Comparison of ENCODE assay signal across 1 cellular context in genomic region chr1:23530750-23531651, GRCh38.
A peak's percentile ranks its signal among the peaks of the same experiment; 100 is the strongest.
TF ChIP-seq lines count a peak whose summit lies in the region.

Gene E2F2 (minus strand): TSS chr1:23531233. CDS start chr1:23530793, 440 bp downstream.

TF ChIP-seq in HEK293, 187 proteins besides CTCF, POLR2A, EP300 and RAD21 (continued from another document and continues in another):
- peak; percentile 85 for TF ChIP-seq ZXDB (tag by site-specific recombination; IDR thresholded peaks at IDR 0.05)
- peak; percentile 98 for TF ChIP-seq ZNF362 (tag by site-specific recombination; IDR thresholded peaks at IDR 0.05)
- peak; percentile 79 for TF ChIP-seq SP7 (tag by site-specific recombination; IDR thresholded peaks at IDR 0.05)
- peak; percentile 12; the same call in 1 of the 2 replicates for TF ChIP-seq ZSCAN30 (tag by site-specific recombination; IDR thresholded peaks at IDR 0.05)
- TF ChIP-seq, protein P1, sequence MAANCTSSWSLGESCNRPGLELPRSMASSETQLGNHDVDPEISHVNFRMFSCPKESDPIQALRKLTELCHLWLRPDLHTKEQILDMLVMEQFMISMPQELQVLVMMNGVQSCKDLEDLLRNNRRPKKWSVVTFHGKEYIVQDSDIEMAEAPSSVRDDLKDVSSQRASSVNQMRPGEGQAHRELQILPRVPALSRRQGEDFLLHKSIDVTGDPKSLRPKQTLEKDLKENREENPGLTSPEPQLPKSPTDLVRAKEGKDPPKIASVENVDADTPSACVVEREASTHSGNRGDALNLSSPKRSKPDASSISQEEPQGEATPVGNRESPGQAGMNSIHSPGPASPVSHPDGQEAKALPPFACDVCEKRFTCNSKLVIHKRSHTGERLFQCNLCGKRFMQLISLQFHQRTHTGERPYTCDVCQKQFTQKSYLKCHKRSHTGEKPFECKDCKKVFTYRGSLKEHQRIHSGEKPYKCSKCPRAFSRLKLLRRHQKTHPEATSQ (tag by site-specific recombination; IDR thresholded peaks at IDR 0.05), result 0 out of 2 replicates have a peak, but pooled peaks have one; percentile 15
- no peak for TF ChIP-seq ZFHX2 (tag by site-specific recombination; conservative IDR thresholded peaks at IDR 0.05)
- TF ChIP-seq ZNF292 (tag by site-specific recombination; IDR thresholded peaks at IDR 0.05; ENCODE audit: borderline replicate concordance, low read depth), result no peak
- TF ChIP-seq ZNF660 (tag by site-specific recombination; IDR thresholded peaks at IDR 0.05), result peak; percentile 27; the same call in 1 of the 2 replicates
- TF ChIP-seq ZBTB21 (tag by site-specific recombination; IDR thresholded peaks at IDR 0.05), result 0 out of 2 replicates have a peak, but pooled peaks have one; percentile 37
- TF ChIP-seq ZNF354C (tag by site-specific recombination; IDR thresholded peaks at IDR 0.05; ENCODE audit: borderline replicate concordance, low read depth), result no peak
- peak; percentile 76 for TF ChIP-seq ZBTB20 (tag by site-specific recombination; IDR thresholded peaks at IDR 0.05)
- TF ChIP-seq HOXA7 (CRISPR knock-in tag; IDR thresholded peaks at IDR 0.05; ENCODE audit: borderline replicate concordance), result no peak
- TF ChIP-seq, protein P2, sequence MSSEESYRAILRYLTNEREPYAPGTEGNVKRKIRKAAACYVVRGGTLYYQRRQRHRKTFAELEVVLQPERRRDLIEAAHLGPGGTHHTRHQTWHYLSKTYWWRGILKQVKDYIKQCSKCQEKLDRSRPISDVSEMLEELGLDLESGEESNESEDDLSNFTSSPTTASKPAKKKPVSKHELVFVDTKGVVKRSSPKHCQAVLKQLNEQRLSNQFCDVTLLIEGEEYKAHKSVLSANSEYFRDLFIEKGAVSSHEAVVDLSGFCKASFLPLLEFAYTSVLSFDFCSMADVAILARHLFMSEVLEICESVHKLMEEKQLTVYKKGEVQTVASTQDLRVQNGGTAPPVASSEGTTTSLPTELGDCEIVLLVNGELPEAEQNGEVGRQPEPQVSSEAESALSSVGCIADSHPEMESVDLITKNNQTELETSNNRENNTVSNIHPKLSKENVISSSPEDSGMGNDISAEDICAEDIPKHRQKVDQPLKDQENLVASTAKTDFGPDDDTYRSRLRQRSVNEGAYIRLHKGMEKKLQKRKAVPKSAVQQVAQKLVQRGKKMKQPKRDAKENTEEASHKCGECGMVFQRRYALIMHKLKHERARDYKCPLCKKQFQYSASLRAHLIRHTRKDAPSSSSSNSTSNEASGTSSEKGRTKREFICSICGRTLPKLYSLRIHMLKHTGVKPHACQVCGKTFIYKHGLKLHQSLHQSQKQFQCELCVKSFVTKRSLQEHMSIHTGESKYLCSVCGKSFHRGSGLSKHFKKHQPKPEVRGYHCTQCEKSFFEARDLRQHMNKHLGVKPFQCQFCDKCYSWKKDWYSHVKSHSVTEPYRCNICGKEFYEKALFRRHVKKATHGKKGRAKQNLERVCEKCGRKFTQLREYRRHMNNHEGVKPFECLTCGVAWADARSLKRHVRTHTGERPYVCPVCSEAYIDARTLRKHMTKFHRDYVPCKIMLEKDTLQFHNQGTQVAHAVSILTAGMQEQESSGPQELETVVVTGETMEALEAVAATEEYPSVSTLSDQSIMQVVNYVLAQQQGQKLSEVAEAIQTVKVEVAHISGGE (tag by site-specific recombination; conservative IDR thresholded peaks at IDR 0.05; ENCODE audit: low read depth), result peak; percentile 49
- peak; percentile 27; the same call in 1 of the 2 replicates for TF ChIP-seq TRIM28 (IDR thresholded peaks at IDR 0.05; ENCODE audit: borderline replicate concordance, low read length)
- TF ChIP-seq HIC1 (tag by site-specific recombination; IDR thresholded peaks at IDR 0.05), result peak; percentile 92
- peak; percentile 47; the same call in 1 of the 2 replicates for TF ChIP-seq ZNF394 (tag by site-specific recombination; IDR thresholded peaks at IDR 0.05; ENCODE audit: borderline replicate concordance)
- 0 out of 2 replicates have a peak, but pooled peaks have one; percentile 15 for TF ChIP-seq MEIS1 (CRISPR knock-in tag; IDR thresholded peaks at IDR 0.05; ENCODE audit: borderline replicate concordance)
- no peak for TF ChIP-seq ZNF791 (tag by site-specific recombination; IDR thresholded peaks at IDR 0.05)
- TF ChIP-seq HOXC10 (CRISPR knock-in tag; IDR thresholded peaks at IDR 0.05), result 0 out of 2 replicates have a peak, but pooled peaks have one; percentile 60
- TF ChIP-seq ZNF529 (tag by site-specific recombination; IDR thresholded peaks at IDR 0.05; ENCODE audit: insufficient replicate concordance), result no peak
- TF ChIP-seq, protein P3, sequence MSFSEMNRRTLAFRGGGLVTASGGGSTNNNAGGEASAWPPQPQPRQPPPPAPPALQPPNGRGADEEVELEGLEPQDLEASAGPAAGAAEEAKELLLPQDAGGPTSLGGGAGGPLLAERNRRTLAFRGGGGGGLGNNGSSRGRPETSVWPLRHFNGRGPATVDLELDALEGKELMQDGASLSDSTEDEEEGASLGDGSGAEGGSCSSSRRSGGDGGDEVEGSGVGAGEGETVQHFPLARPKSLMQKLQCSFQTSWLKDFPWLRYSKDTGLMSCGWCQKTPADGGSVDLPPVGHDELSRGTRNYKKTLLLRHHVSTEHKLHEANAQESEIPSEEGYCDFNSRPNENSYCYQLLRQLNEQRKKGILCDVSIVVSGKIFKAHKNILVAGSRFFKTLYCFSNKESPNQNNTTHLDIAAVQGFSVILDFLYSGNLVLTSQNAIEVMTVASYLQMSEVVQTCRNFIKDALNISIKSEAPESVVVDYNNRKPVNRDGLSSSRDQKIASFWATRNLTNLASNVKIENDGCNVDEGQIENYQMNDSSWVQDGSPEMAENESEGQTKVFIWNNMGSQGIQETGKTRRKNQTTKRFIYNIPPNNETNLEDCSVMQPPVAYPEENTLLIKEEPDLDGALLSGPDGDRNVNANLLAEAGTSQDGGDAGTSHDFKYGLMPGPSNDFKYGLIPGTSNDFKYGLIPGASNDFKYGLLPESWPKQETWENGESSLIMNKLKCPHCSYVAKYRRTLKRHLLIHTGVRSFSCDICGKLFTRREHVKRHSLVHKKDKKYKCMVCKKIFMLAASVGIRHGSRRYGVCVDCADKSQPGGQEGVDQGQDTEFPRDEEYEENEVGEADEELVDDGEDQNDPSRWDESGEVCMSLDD (tag by site-specific recombination; IDR thresholded peaks at IDR 0.05), result peak; percentile 42; the same call in 1 of the 2 replicates
- 0 out of 2 replicates have a peak, but pooled peaks have one; percentile 28 for TF ChIP-seq HOXD13 (CRISPR knock-in tag; IDR thresholded peaks at IDR 0.05; ENCODE audit: borderline replicate concordance)
- TF ChIP-seq, protein P4, sequence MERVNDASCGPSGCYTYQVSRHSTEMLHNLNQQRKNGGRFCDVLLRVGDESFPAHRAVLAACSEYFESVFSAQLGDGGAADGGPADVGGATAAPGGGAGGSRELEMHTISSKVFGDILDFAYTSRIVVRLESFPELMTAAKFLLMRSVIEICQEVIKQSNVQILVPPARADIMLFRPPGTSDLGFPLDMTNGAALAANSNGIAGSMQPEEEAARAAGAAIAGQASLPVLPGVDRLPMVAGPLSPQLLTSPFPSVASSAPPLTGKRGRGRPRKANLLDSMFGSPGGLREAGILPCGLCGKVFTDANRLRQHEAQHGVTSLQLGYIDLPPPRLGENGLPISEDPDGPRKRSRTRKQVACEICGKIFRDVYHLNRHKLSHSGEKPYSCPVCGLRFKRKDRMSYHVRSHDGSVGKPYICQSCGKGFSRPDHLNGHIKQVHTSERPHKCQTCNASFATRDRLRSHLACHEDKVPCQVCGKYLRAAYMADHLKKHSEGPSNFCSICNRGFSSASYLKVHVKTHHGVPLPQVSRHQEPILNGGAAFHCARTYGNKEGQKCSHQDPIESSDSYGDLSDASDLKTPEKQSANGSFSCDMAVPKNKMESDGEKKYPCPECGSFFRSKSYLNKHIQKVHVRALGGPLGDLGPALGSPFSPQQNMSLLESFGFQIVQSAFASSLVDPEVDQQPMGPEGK (tag by site-specific recombination; IDR thresholded peaks at IDR 0.05), result peak; percentile 72
- peak; percentile 85 for TF ChIP-seq ZBTB8A (tag by site-specific recombination; IDR thresholded peaks at IDR 0.05)
- TF ChIP-seq KLF1 (tag by site-specific recombination; IDR thresholded peaks at IDR 0.05), result peak; percentile 50
- TF ChIP-seq ZNF623 (tag by site-specific recombination; IDR thresholded peaks at IDR 0.05), result no peak
- no peak for TF ChIP-seq ZNF580 (tag by site-specific recombination; IDR thresholded peaks at IDR 0.05)
- 0 out of 2 replicates have a peak, but pooled peaks have one; percentile 34 for TF ChIP-seq SALL2 (tag by site-specific recombination; IDR thresholded peaks at IDR 0.05; ENCODE audit: borderline replicate concordance)
- no peak for TF ChIP-seq ZNF518A (tag by site-specific recombination; conservative IDR thresholded peaks at IDR 0.05; ENCODE audit: low read depth)
- 0 out of 2 replicates have a peak, but pooled peaks have one; percentile 36 for TF ChIP-seq KLF10 (tag by site-specific recombination; IDR thresholded peaks at IDR 0.05)
- TF ChIP-seq ZNF2 (tag by site-specific recombination; IDR thresholded peaks at IDR 0.05), result peak; percentile 49
- peak; percentile 42; the same call in 1 of the 2 replicates for TF ChIP-seq KLF16 (tag by site-specific recombination; IDR thresholded peaks at IDR 0.05)
- peak; percentile 60 for TF ChIP-seq FEZF1 (tag by site-specific recombination; IDR thresholded peaks at IDR 0.05)
- TF ChIP-seq ZNF366 (tag by site-specific recombination; conservative IDR thresholded peaks at IDR 0.05), result peak; percentile 60; the same call in 1 of the 2 replicates
- peak; percentile 67; the same call in 1 of the 2 replicates for TF ChIP-seq ZNF629 (tag by site-specific recombination; IDR thresholded peaks at IDR 0.05)
- TF ChIP-seq, protein P5, sequence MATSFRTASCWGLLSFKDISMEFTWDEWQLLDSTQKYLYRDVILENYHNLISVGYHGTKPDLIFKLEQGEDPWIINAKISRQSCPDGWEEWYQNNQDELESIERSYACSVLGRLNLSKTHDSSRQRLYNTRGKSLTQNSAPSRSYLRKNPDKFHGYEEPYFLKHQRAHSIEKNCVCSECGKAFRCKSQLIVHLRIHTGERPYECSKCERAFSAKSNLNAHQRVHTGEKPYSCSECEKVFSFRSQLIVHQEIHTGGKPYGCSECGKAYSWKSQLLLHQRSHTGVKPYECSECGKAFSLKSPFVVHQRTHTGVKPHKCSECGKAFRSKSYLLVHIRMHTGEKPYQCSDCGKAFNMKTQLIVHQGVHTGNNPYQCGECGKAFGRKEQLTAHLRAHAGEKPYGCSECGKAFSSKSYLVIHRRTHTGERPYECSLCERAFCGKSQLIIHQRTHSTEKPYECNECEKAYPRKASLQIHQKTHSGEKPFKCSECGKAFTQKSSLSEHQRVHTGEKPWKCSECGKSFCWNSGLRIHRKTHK (tag by site-specific recombination; IDR thresholded peaks at IDR 0.05), result no peak
- peak; percentile 24; the same call in 1 of the 2 replicates for TF ChIP-seq ZNF600 (tag by site-specific recombination; IDR thresholded peaks at IDR 0.05)
- peak; percentile 13; the same call in 1 of the 2 replicates for TF ChIP-seq ZBTB7A (tag by site-specific recombination; IDR thresholded peaks at IDR 0.05; ENCODE audit: low read depth)
- peak; percentile 59 for TF ChIP-seq SP2 (tag by site-specific recombination; IDR thresholded peaks at IDR 0.05)
